ENCODE assay signal across 9 cellular contexts in the genomic region with DNA sequence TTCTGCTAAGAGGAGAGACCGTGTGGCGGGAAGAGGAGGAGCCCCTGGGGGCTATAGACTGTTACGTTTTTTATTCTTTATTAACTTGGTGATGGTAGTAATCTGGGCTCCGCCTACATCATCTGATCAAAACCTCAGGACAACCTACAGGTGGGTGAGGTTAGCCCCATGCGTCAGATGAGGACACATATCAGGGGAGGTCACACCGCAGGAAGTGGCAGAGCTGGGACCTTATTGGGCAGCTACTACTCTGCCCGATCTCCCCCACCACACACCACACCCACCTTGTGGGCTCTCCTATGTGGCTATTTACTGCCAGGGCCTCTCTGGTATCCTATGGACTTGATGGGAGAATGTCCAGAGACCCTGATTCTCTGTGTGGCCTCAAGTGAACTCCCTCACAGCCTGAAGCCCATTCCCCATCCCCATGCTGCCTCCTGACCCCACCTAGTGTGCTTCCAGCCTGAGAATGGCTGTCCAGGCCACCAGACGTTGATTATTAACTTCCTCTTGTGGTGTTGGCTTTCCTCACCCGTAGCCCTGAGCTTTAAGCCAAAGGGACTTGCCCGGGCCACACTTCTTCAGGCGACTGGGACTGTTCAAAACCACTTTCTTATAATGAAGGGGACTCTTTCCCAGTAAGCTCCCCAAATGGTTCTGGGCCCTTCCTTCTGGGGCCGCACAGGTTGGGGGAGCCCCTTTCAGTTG. TPM values are rescaled to one million over a fixed set of nuclear protein-coding genes. Genes with fewer than 3 reads are reported as not detected.
A peak's percentile ranks its signal among the peaks of the same experiment; 100 is the strongest.
DNase-seq lines count a peak whose midpoint lies in the region; ATAC-seq and TF ChIP-seq lines count a peak whose summit lies in the region.
"Had no signal": no experiment of that assay in that cellular context is flagged by ENCODE, and none has a peak within 500 bp of the region (broad histone marks: within the 10 kb centered on the region; RNA-seq: fewer than 3 reads in every experiment).

No MANE protein-coding gene starts in this region.

- peaks cover 64% of the 10 kb centered on the region for H3K36me3 Mint-ChIP-seq in Calu3 (ENCODE audit: insufficient read depth, unreplicated experiment)

- no peak for TF ChIP-seq CTCF in Calu3 (IDR thresholded peaks at IDR 0.05; ENCODE audit: unreplicated experiment)
- no peak for TF ChIP-seq CTCF in OCI-LY1 (IDR thresholded peaks at IDR 0.05; ENCODE audit: low read length)
- TF ChIP-seq CTCF in heart right ventricle (IDR thresholded peaks at IDR 0.05), result no peak

- no peaks in the 10 kb centered on the region for H3K27me3 Mint-ChIP-seq in Calu3 (ENCODE audit: unreplicated experiment)

- no peaks in the 10 kb centered on the region for H3K9me3 Mint-ChIP-seq in Calu3 (ENCODE audit: low read depth, unreplicated experiment)

- H3K4me1 ChIP-seq in OCI-LY1 (ENCODE audit: insufficient read depth, low read length, severe bottlenecking) (peaks cover 4% of the 10 kb centered on the region), heart right ventricle (peaks cover 0 to 15% (median 7%) of the 10 kb centered on the region in 9 donors)

- no peak overlapping the region for H2AFZ ChIP-seq in OCI-LY1 (ENCODE audit: low read length)

- H3K79me2 ChIP-seq in OCI-LY1 (ENCODE audit: insufficient read depth, low read length), result no peaks in the 10 kb centered on the region

- no peaks in the 10 kb centered on the region for H3K9me2 ChIP-seq in OCI-LY1 (ENCODE audit: low read depth, low read length)

- H3F3A ChIP-seq in OCI-LY1 (ENCODE audit: insufficient read depth, low read length), result no peaks in the 10 kb centered on the region

- H3K4me1 Mint-ChIP-seq in Calu3 (ENCODE audit: low read depth, unreplicated experiment), result peaks cover 74% of the 10 kb centered on the region

- no peaks in the 10 kb centered on the region for H4K20me1 ChIP-seq in OCI-LY1 (ENCODE audit: insufficient read depth, low read length)

- peak; percentile 56 for ATAC-seq in GM19455 (IDR thresholded peaks at IDR 0.05; ENCODE audit: unreplicated experiment)
- no peak for ATAC-seq in GM21717 (IDR thresholded peaks at IDR 0.05; ENCODE audit: unreplicated experiment)
- ATAC-seq in GM18873 (IDR thresholded peaks at IDR 0.05; ENCODE audit: low FRiP score, unreplicated experiment), result no peak
- ATAC-seq in HG02885 (IDR thresholded peaks at IDR 0.05; ENCODE audit: poor library complexity, unreplicated experiment), result no peak
- ATAC-seq in heart right ventricle, result no peak

- DNase-seq in Calu3, result peak; percentile 82
- DNase-seq in kidney tubule cell (ENCODE audit: low spot score), result peak; percentile 83
- no peak for DNase-seq in heart right ventricle
- DNase-seq: IMR-90 had no signal

- no peak overlapping the region for H3K9ac ChIP-seq in OCI-LY1 (ENCODE audit: low read length)

- no peaks in the 10 kb centered on the region for H3K9me3 ChIP-seq in OCI-LY1 (ENCODE audit: low read length)
- H3K9me3 ChIP-seq in heart right ventricle, result no peaks in the 10 kb centered on the region

- H3K36me3 ChIP-seq in OCI-LY1 (ENCODE audit: insufficient read depth, low read length) (no peaks in the 10 kb centered on the region), heart right ventricle (no peaks in the 10 kb centered on the region)

- H3K4me3 ChIP-seq in OCI-LY1 (ENCODE audit: low read depth, low read length, poor library complexity, severe bottlenecking) (peak overlapping the region; percentile 42), heart right ventricle (peak overlapping the region in 2 of 10 donors; percentile 40 to 43)

- WGBS in heart right ventricle, 2 donors, result 49 to 51% methylated on average over 12 of the region's 12 CpGs

- no peak overlapping the region for H3K27ac ChIP-seq in OCI-LY1 (ENCODE audit: low read depth, low read length, poor library complexity, severe bottlenecking)
- H3K27ac ChIP-seq in heart right ventricle, result no peak overlapping the region

- peak overlapping the region; percentile 93 for H3K27ac Mint-ChIP-seq in Calu3 (ENCODE audit: unreplicated experiment)

- CTCF ChIA-PET in Calu3 (lab: Charles Lee), result interaction anchor here (0.6 to 1.1 kb wide), 3 partner anchors 9 to 158 kb away, joined by 3 to 8 read pairs (median 4); no protein-coding TSS in a partner anchor

- H3K27me3 ChIP-seq in OCI-LY1 (ENCODE audit: insufficient read depth, low read length) (peaks cover 10% of the 10 kb centered on the region; the same call in 1 of the 2 replicates), heart right ventricle (peaks cover 15 to 96% (median 82%) of the 10 kb centered on the region in 7 donors)

- H3K4me2 ChIP-seq in OCI-LY1 (ENCODE audit: low read length), result peak overlapping the region; percentile 50

- intact Hi-C loops in Calu3 (cut with micrococcal nuclease; ENCODE audit: unreplicated experiment) (no loop called here), heart right ventricle (cut with DNase I) (loop anchor here in 4 of 10 donors (10.0 kb wide), 2 partner anchors 154 to 164 kb away; no protein-coding TSS in a partner anchor)

- BruUV-seq in Calu3 (replicated peaks; lab: Mats Ljungman, UMichigan), result no TSS peak

- H3K4me3 Mint-ChIP-seq in Calu3 (ENCODE audit: low read depth, unreplicated experiment), result peak overlapping the region; percentile 71

RNA-seq across cellular contexts. Expression of gene UNC5A, which starts 8.2 kb away (rescaled TPM):
- total RNA-seq in Calu3 (2022) (19.5 and 20.2 TPM in 2 replicates), heart right ventricle (under 1 TPM in 4 of 10 donors, not detected in 6; 0.06 to 0.35 (median 0.09) TPM)
- under 1 TPM in 1 of 2 donors, not detected in 1; 0.01 TPM for polyA plus RNA-seq in heart right ventricle
- total RNA-seq: IMR-90 had no signal
- polyA plus RNA-seq: IMR-90 had no signal

Comparison
In these comparisons a context has a peak if more than half of its experiments do, and no peak if none do; other contexts are left out.
1. DNase-seq: peak in Calu3 (single experiment) and kidney tubule cell (single experiment); none in heart right ventricle (0 of 2).
2. RNA of gene UNC5A, which starts 8.2 kb away (total RNA-seq): 19.5 to 20.2 TPM in Calu3; 0.06 to 0.35 TPM in heart right ventricle; every median in the first group is over 10 times any median in the second.